Comparison of ENCODE assay signal across 17 cellular contexts in the genomic region with DNA sequence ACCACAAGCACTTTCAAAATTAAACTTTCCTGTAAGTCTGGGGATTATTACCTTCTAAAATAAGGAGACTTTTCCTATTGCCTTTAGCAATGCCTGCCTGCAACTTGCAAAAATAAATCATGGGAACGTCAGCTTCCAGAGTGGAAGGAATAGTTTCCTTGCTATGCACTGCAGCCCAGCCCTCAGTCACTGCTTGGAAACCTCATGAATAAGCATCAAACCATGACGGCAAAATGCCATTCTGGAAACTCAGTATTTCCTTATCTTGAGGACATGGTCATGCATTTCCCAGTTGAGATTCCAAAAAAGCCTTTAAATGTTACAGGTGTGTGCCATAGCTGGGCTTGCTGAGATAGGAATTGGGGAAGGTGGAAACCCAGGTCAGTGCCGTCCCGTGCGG.
DNase-seq lines count a peak whose midpoint lies in the region; ATAC-seq and TF ChIP-seq lines count a peak whose summit lies in the region.
"Had no signal": no experiment of that assay in that cellular context is flagged by ENCODE, and none has a peak within 500 bp of the region (broad histone marks: within the 10 kb centered on the region; RNA-seq: fewer than 3 reads in every experiment).

No MANE protein-coding gene starts in this region.

- H3K23ac ChIP-seq in mesenchymal stem cell (ENCODE audit: low read length in 2 of 2): no peak overlapping the region

- peaks cover 5% of the 10 kb centered on the region for H3K9me3 Mint-ChIP-seq in CD8-positive, alpha-beta T cell

- no peaks in the 10 kb centered on the region for H3K36me3 ChIP-seq in mesenchymal stem cell (ENCODE audit: control insufficient read depth in 1 of 2, insufficient read depth in 2 of 2, low read depth in 1 of 2, low read length in 2 of 2)
- no peaks in the 10 kb centered on the region for H3K36me3 ChIP-seq in CD8-positive, alpha-beta T cell (ENCODE audit: insufficient read depth, low read length)

- H3K4me3 ChIP-seq in epithelial cell of esophagus (ENCODE audit: low read length): no peak overlapping the region
- no peak overlapping the region for H3K4me3 ChIP-seq in mesenchymal stem cell (ENCODE audit: insufficient read depth in 1 of 2, low read depth in 1 of 2, low read length in 2 of 2)
- H3K4me3 ChIP-seq in CD8-positive, alpha-beta T cell (ENCODE audit: low read depth, low read length): no peak overlapping the region

- H2BK120ac ChIP-seq in mesenchymal stem cell (ENCODE audit: low read depth, low read length): no peak overlapping the region

- 83% methylated on average over 5 of the region's 5 CpGs for WGBS in mesenchymal stem cell

- DNase-seq in AG08395 (ENCODE audit: low spot score): peak; percentile 74
- peak; percentile 25 for DNase-seq in M059J (ENCODE audit: low read depth)
- DNase-seq in epithelial cell of esophagus (ENCODE audit: low read depth): peak; percentile 39
- peak; percentile 17 for DNase-seq in mesenchymal stem cell
- no peak for DNase-seq in CD8-positive, alpha-beta T cell
- DNase-seq in T-helper 17 cell: no peak
- no peak for DNase-seq in NCI-H1694 (lab: John Stamatoyannopoulos, UW)
- DNase-seq: activated B cell treated with CpG ODN at 0.5 μM for 24 hours; glutamatergic neuron; NCI-H1930; NCI-H446 treated with DMSO at 0.1 percent for 48 hours; SHP77; stimulated activated naive CD4-positive, alpha-beta T cell had no signal

- H3K4me2 ChIP-seq in mesenchymal stem cell (ENCODE audit: low read length, poor library complexity, severe bottlenecking): no peak overlapping the region

- intact Hi-C loops in CD8-positive, alpha-beta T cell (cut with DNase I, micrococcal nuclease): loop anchor here in 1 of 2 experiments (10.0 kb wide), 1 partner anchor 890 kb away; no protein-coding TSS in a partner anchor

- H3K79me1 ChIP-seq in mesenchymal stem cell (replicated peaks; ENCODE audit: low read length, poor library complexity, severe bottlenecking): no peaks in the 10 kb centered on the region

- no peaks in the 10 kb centered on the region for H3K36me3 Mint-ChIP-seq in CD8-positive, alpha-beta T cell
- H3K36me3 Mint-ChIP-seq in T-helper 17 cell (ENCODE audit: low read depth): peaks cover 4% of the 10 kb centered on the region

- H3K4ac ChIP-seq in mesenchymal stem cell (ENCODE audit: low read depth in 1 of 2, low read length in 2 of 2): no peak overlapping the region

- no peak overlapping the region for H2BK12ac ChIP-seq in mesenchymal stem cell (ENCODE audit: low read length in 2 of 2)

- H4K8ac ChIP-seq in mesenchymal stem cell (ENCODE audit: low read length): no peak overlapping the region

- no peak overlapping the region for H3K27ac ChIP-seq in mesenchymal stem cell (ENCODE audit: low read length, poor library complexity, severe bottlenecking)
- no peak overlapping the region for H3K27ac ChIP-seq in CD8-positive, alpha-beta T cell (ENCODE audit: low read depth, low read length)

- H3K4me3 Mint-ChIP-seq in CD8-positive, alpha-beta T cell: no peak overlapping the region
- no peak overlapping the region for H3K4me3 Mint-ChIP-seq in T-helper 17 cell
- H3K4me3 Mint-ChIP-seq: activated B cell treated with CpG ODN at 0.5 μM for 24 hours; natural killer cell treated with Interleukin-12 subunit alpha and Interleukin-12 subunit beta and Interleukin-15 and Interleukin-18, amount 100 ng/mL, for 72 hours had no signal

- no peak overlapping the region for H2AK5ac ChIP-seq in mesenchymal stem cell (ENCODE audit: low read length, severe bottlenecking)

- no peak for ATAC-seq in CD8-positive, alpha-beta T cell
- ATAC-seq in T-helper 17 cell (no peak), GM21825 (IDR thresholded peaks at IDR 0.05; ENCODE audit: unreplicated experiment) (no peak)
- ATAC-seq: HepG2; natural killer cell treated with Interleukin-12 subunit alpha and Interleukin-12 subunit beta and Interleukin-15 and Interleukin-18, amount 100 ng/mL, for 72 hours had no signal

- peaks cover 48% of the 10 kb centered on the region for H3K27me3 Mint-ChIP-seq in CD8-positive, alpha-beta T cell (ENCODE audit: low read depth)
- H3K27me3 Mint-ChIP-seq in T-helper 17 cell: peaks cover 46% of the 10 kb centered on the region

- POLR2A ChIA-PET in CD8-positive, alpha-beta T cell (lab: Charles Lee): no interaction called here

- no peak overlapping the region for H3K9ac ChIP-seq in mesenchymal stem cell (ENCODE audit: low read length)

- peaks cover 16% of the 10 kb centered on the region for H3K9me3 ChIP-seq in mesenchymal stem cell (ENCODE audit: control insufficient read depth, low read length)
- H3K9me3 ChIP-seq in CD8-positive, alpha-beta T cell (ENCODE audit: low read length): peaks cover 3% of the 10 kb centered on the region
- no peaks in the 10 kb centered on the region for H3K9me3 ChIP-seq in T-helper 17 cell (ENCODE audit: control insufficient read depth, low read length, poor library complexity, severe bottlenecking)

- no peak overlapping the region for H4K91ac ChIP-seq in mesenchymal stem cell (ENCODE audit: low read length)

- no peak overlapping the region for H3K14ac ChIP-seq in mesenchymal stem cell (ENCODE audit: low read length in 2 of 2)

- H2BK15ac ChIP-seq in mesenchymal stem cell (ENCODE audit: low read depth, poor library complexity, severe bottlenecking): no peak overlapping the region

- H3K27ac Mint-ChIP-seq in CD8-positive, alpha-beta T cell: no peak overlapping the region
- no peak overlapping the region for H3K27ac Mint-ChIP-seq in T-helper 17 cell
- H3K27ac Mint-ChIP-seq: activated B cell treated with CpG ODN at 0.5 μM for 24 hours; activated T-helper 2 cell treated with anti-CD3 and anti-CD28 coated beads, Interferon-gamma antibody, Interleukin-2, Interleukin-4, amounts not matched to agents 10 μg/mL and 5 μg/mL and 100 μg/mL, durations not matched to agents 14 hours and 24 hours and 36 hours; natural killer cell treated with Interleukin-12 subunit alpha and Interleukin-12 subunit beta and Interleukin-15 and Interleukin-18, amount 100 ng/mL, for 72 hours had no signal

- no peak overlapping the region for H3K18ac ChIP-seq in mesenchymal stem cell (ENCODE audit: low read depth in 1 of 2, low read length in 2 of 2)

- no peaks in the 10 kb centered on the region for H3K4me1 Mint-ChIP-seq in CD8-positive, alpha-beta T cell (ENCODE audit: low read depth)
- peaks cover 10% of the 10 kb centered on the region for H3K4me1 Mint-ChIP-seq in T-helper 17 cell
- H3K4me1 Mint-ChIP-seq: activated B cell treated with CpG ODN at 0.5 μM for 24 hours had no signal

- no peak overlapping the region for H2BK5ac ChIP-seq in mesenchymal stem cell (ENCODE audit: low read depth, low read length, poor library complexity, severe bottlenecking)

- peaks cover 0 to 67% of the 10 kb centered on the region in 2 experiments for H3K27me3 ChIP-seq in mesenchymal stem cell (ENCODE audit: control insufficient read depth in 1 of 2, insufficient read depth in 1 of 2, low read length in 2 of 2)
- H3K27me3 ChIP-seq in CD8-positive, alpha-beta T cell (ENCODE audit: insufficient read depth, low read length): peaks cover 3% of the 10 kb centered on the region

- TF ChIP-seq CTCF in epithelial cell of esophagus (IDR thresholded peaks at IDR 0.05; ENCODE audit: insufficient read depth, low read depth, low read length, missing control alignments): no peak
- no peak for TF ChIP-seq CTCF in CD8-positive, alpha-beta T cell (IDR thresholded peaks at IDR 0.05)

- CTCF ChIA-PET in CD8-positive, alpha-beta T cell (lab: Charles Lee): no interaction called here

- H3K4me1 ChIP-seq in mesenchymal stem cell (ENCODE audit: control insufficient read depth, insufficient read depth, low read depth, low read length): no peaks in the 10 kb centered on the region
- no peaks in the 10 kb centered on the region for H3K4me1 ChIP-seq in CD8-positive, alpha-beta T cell (ENCODE audit: insufficient read depth, low read length)

- no peak overlapping the region for H2AFZ ChIP-seq in mesenchymal stem cell (ENCODE audit: low read depth, low read length)

Comparison
In these comparisons a context has a peak if more than half of its experiments do, and no peak if none do; other contexts are left out.
1. DNase-seq: peak in AG08395 (single experiment), M059J (single experiment), epithelial cell of esophagus (single experiment) and mesenchymal stem cell (single experiment); none in CD8-positive, alpha-beta T cell (0 of 7), T-helper 17 cell (0 of 3) and NCI-H1694 (single experiment).